In genomic region chr11:35143509-35144102, GRCh38 we compare ENCODE assay signal across 10 cellular contexts. TPM values are rescaled to one million over a fixed set of nuclear protein-coding genes. Genes with fewer than 3 reads are reported as not detected.
A peak's percentile ranks its signal among the peaks of the same experiment; 100 is the strongest.
DNase-seq lines count a peak whose midpoint lies in the region; ATAC-seq, FAIRE-seq and TF ChIP-seq lines count a peak whose summit lies in the region.
"Had no signal": no experiment of that assay in that cellular context is flagged by ENCODE, and none has a peak within 500 bp of the region (broad histone marks: within the 10 kb centered on the region; RNA-seq: fewer than 3 reads in every experiment).

No MANE protein-coding gene starts in this region.

- DNase-seq in HepG2 (ENCODE audit: low spot score) (no peak), left lung (no peak), dermis blood vessel endothelial cell (no peak), iPS-NIHi7 (ENCODE audit: extremely low spot score) (no peak), H7 (no peak)
- no peak for DNase-seq in activated naive CD4-positive, alpha-beta T cell treated with anti-CD3 and anti-CD28 coated beads, Interleukin-2, amount 50 U/mL, for 72 hours (ENCODE audit: low spot score in 2 of 2)
- DNase-seq: NCI-H187 treated with DMSO at 0.1 percent for 48 hours had no signal

- H3K36me3 ChIP-seq in liver (ENCODE audit: control insufficient read depth in 4 of 4, insufficient read depth in 3 of 4, low read depth in 1 of 4, low read length in 3 of 4), result no peaks in the 10 kb centered on the region
- no peaks in the 10 kb centered on the region for H3K36me3 ChIP-seq in HepG2 (replicated peaks in 1 of 2; ENCODE audit: control insufficient read depth in 1 of 2, insufficient read depth in 2 of 2, low read length in 2 of 2)
- H3K36me3 ChIP-seq in left lung, result peaks cover 0 to 16% of the 10 kb centered on the region in 2 donors
- no peaks in the 10 kb centered on the region for H3K36me3 ChIP-seq in H7 (replicated peaks; ENCODE audit: control insufficient read depth, insufficient read depth, low read length)

- H2AFZ ChIP-seq in HepG2 (ENCODE audit: low read length), result no peak overlapping the region

- TF ChIP-seq EP300 in HepG2 (IDR thresholded peaks at IDR 0.05; ENCODE audit: low read depth in 2 of 2, low read length in 2 of 2), result no peak
- no peak for TF ChIP-seq EP300 in HepG2 (CRISPR knock-in tag; IDR thresholded peaks at IDR 0.05; ENCODE audit: borderline replicate concordance)

- no peak for TF ChIP-seq RAD21 in liver (IDR thresholded peaks at IDR 0.05)
- no peak for TF ChIP-seq RAD21 in HepG2 (CRISPR knock-in tag; IDR thresholded peaks at IDR 0.05)

- FAIRE-seq in HepG2 (lab: Jason Lieb, UNC), result no peak
- FAIRE-seq: TTC549 had no signal

- TF ChIP-seq CTCF in liver (IDR thresholded peaks at IDR 0.05; ENCODE audit: low read depth, low read length, missing input control), result no peak
- no peak for TF ChIP-seq CTCF in HepG2 (CRISPR knock-in tag; IDR thresholded peaks at IDR 0.05)
- no peak for TF ChIP-seq CTCF in left lung (IDR thresholded peaks at IDR 0.05)

- H3K9me3 ChIP-seq in liver (ENCODE audit: control insufficient read depth in 4 of 4, low read length in 3 of 4) (no peaks in the 10 kb centered on the region), HepG2 (ENCODE audit: low read length) (no peaks in the 10 kb centered on the region), left lung (no peaks in the 10 kb centered on the region)

- intact Hi-C loops in HepG2 (cut with micrococcal nuclease; ENCODE audit: unreplicated experiment), result no loop called here
- intact Hi-C loops in left lung (cut with DNase I), result no loop called here

- POLR2A ChIA-PET in HepG2 (lab: Yijun Ruan, JAX), result no interaction called here

- no peak for TF ChIP-seq POLR2A in HepG2 (IDR thresholded peaks at IDR 0.05; ENCODE audit: insufficient read depth in 1 of 2, low read depth in 2 of 2, low read length in 2 of 2)

- WGBS in liver, result 69% methylated on average over 5 of the region's 5 CpGs
- WGBS in HepG2 (ENCODE audit: low lambda C conversion rate), result 25% methylated on average over 4 of the region's 5 CpGs

- peak overlapping the region; percentile 98 to 100 for H3K27ac Mint-ChIP-seq in activated naive CD4-positive, alpha-beta T cell treated with anti-CD3 and anti-CD28 coated beads, Interleukin-2, amount 50 U/mL, for 72 hours

- H3K4me2 ChIP-seq in HepG2 (ENCODE audit: low read depth, low read length), result no peak overlapping the region

- in situ Hi-C loops in HepG2 (cut with HindIII; ENCODE audit: extremely low pct_ligation_motif_present, low pct_unique_long_range_greater_than_20kb), result no loop called here

- CTCF ChIA-PET in HepG2 (lab: Yijun Ruan, JAX; ENCODE audit: low intra/inter-chr PET ratio, low total read pairs), result no interaction called here

- no TSS peak for BruUV-seq in HepG2 (replicated peaks; lab: Mats Ljungman, UMichigan)

- no peaks in the 10 kb centered on the region for H3K79me2 ChIP-seq in HepG2 (ENCODE audit: insufficient read depth, low read length)

- no peak overlapping the region for H3K4me3 ChIP-seq in liver (ENCODE audit: low read depth in 1 of 3, low read length in 3 of 3)
- no peak overlapping the region for H3K4me3 ChIP-seq in HepG2 (replicated peaks in 1 of 3; ENCODE audit: insufficient read depth in 1 of 3, low read depth in 2 of 3, low read length in 3 of 3)
- H3K4me3 ChIP-seq in left lung, result peak overlapping the region in 1 of 2 donors; percentile 77
- H3K4me3 ChIP-seq in H7 (ENCODE audit: insufficient read depth, low read depth, low read length), result no peak overlapping the region

- H3K9ac ChIP-seq in liver (ENCODE audit: low read depth in 1 of 2, low read length in 2 of 2) (peak overlapping the region in 1 of 2 donors; percentile 37), HepG2 (ENCODE audit: insufficient read depth, low read depth, low read length) (no peak overlapping the region)

- ATAC-seq in HepG2 (no peak), left lung (no peak), HG03565 (IDR thresholded peaks at IDR 0.05; ENCODE audit: unreplicated experiment) (no peak)
- no peak for ATAC-seq in activated naive CD4-positive, alpha-beta T cell treated with anti-CD3 and anti-CD28 coated beads, Interleukin-2, amount 50 U/mL, for 72 hours

- H3K27me3 ChIP-seq in liver (ENCODE audit: control insufficient read depth in 4 of 4, insufficient read depth in 4 of 4, low read length in 3 of 4) (peaks cover 0 to under 1% (median 0%) of the 10 kb centered on the region in 4 donors), HepG2 (ENCODE audit: control insufficient read depth in 1 of 2, insufficient read depth in 2 of 2, low read length in 2 of 2) (peaks cover 4 to 23% of the 10 kb centered on the region in 2 experiments; a peak in 3 of 5 replicates), left lung (no peaks in the 10 kb centered on the region), H7 (ENCODE audit: control insufficient read depth, insufficient read depth, low read length) (peaks cover 18% of the 10 kb centered on the region)

- peaks cover 46 to 62% of the 10 kb centered on the region in 2 donors for H3K36me3 Mint-ChIP-seq in activated naive CD4-positive, alpha-beta T cell treated with anti-CD3 and anti-CD28 coated beads, Interleukin-2, amount 50 U/mL, for 72 hours

- H3K27ac ChIP-seq in liver (ENCODE audit: low read depth in 1 of 2, low read length in 2 of 2) (peak overlapping the region; percentile 25 to 37), HepG2 (ENCODE audit: extremely low read length, insufficient read depth, low read length) (no peak overlapping the region), left lung (peak overlapping the region; percentile 62 to 96)

- H3K4me1 ChIP-seq in liver (ENCODE audit: control insufficient read depth in 4 of 4, insufficient read depth in 4 of 4, low read length in 3 of 4) (peaks cover 0 to 11% (median 5%) of the 10 kb centered on the region in 4 donors), HepG2 (ENCODE audit: insufficient read depth, low read length) (no peaks in the 10 kb centered on the region), left lung (peaks cover 28 to 82% of the 10 kb centered on the region in 2 donors)

- peaks cover 0 to 6% of the 10 kb centered on the region in 2 donors for H3K9me3 Mint-ChIP-seq in activated naive CD4-positive, alpha-beta T cell treated with anti-CD3 and anti-CD28 coated beads, Interleukin-2, amount 50 U/mL, for 72 hours

- no peaks in the 10 kb centered on the region for H4K20me1 ChIP-seq in HepG2 (ENCODE audit: insufficient read depth, low read length)

TF ChIP-seq in liver, 16 proteins besides CTCF, POLR2A, EP300 and RAD21 (continues in another document):
- TF ChIP-seq SP1 (IDR thresholded peaks at IDR 0.05), result no peak
- TF ChIP-seq FOXA2 (IDR thresholded peaks at IDR 0.05), result no peak
- TF ChIP-seq, protein P1, sequence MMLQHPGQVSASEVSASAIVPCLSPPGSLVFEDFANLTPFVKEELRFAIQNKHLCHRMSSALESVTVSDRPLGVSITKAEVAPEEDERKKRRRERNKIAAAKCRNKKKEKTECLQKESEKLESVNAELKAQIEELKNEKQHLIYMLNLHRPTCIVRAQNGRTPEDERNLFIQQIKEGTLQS (IDR thresholded peaks at IDR 0.05), result no peak

TF ChIP-seq in HepG2, 621 proteins besides CTCF, POLR2A, EP300 and RAD21 (continues in another document):
- no peak for TF ChIP-seq NCOA2 (CRISPR knock-in tag; IDR thresholded peaks at IDR 0.05)
- TF ChIP-seq SNRNP70 (IDR thresholded peaks at IDR 0.05; ENCODE audit: low read depth, low read length), result no peak
- TF ChIP-seq ARID2 (CRISPR knock-in tag; IDR thresholded peaks at IDR 0.05; ENCODE audit: borderline replicate concordance), result no peak
- TF ChIP-seq SMAD1 (CRISPR knock-in tag; IDR thresholded peaks at IDR 0.05; ENCODE audit: borderline replicate concordance, low read depth), result no peak
- no peak for TF ChIP-seq ISX (CRISPR knock-in tag; conservative IDR thresholded peaks at IDR 0.05)

RNA-seq across cellular contexts. Expression of gene CD44, which starts 4.6 kb away (rescaled TPM):
- total RNA-seq in liver (10 to 100 TPM; 16.7 to 26.9 TPM), HepG2 (2016; rRNA removed; fragmentation: Illumina TruSeq; extraction: Trizol) (0.02 TPM in 1 of 2 replicates, not detected in the other), left lung (100 to 1,000 TPM; 479 to 693 TPM), dermis blood vessel endothelial cell (2.6 and 3.4 TPM in 2 replicates)
- polyA plus RNA-seq in liver (10 to 100 TPM in 1 of 2 donors, 1 to 10 TPM in 1; 4.1 to 12.6 TPM), HepG2 (2011; rRNA removed) (0.11 and 0.29 TPM in 2 replicates)
- total RNA-seq in HepG2 (2016; cell fraction: cytosol; rRNA removed; fragmentation: Illumina TruSeq; extraction: Trizol; ENCODE audit: low read depth), result not detected in 2 replicates
- not detected in 2 replicates for total RNA-seq in HepG2 (2016; cell fraction: insoluble cytoplasmic fraction; rRNA removed; fragmentation: Illumina TruSeq; extraction: Trizol)
- total RNA-seq in HepG2 (2016; cell fraction: membrane; rRNA removed; fragmentation: Illumina TruSeq; extraction: Trizol), result not detected in 2 replicates
- not detected in 2 replicates for total RNA-seq in HepG2 (2016; cell fraction: nucleus; rRNA removed; fragmentation: Illumina TruSeq; extraction: Trizol)
- polyA plus RNA-seq in HepG2 (2011; cell fraction: cytosol; rRNA removed), result 0.16 and 0.21 TPM in 2 replicates
- polyA plus RNA-seq in HepG2 (2011; cell fraction: nucleus; rRNA removed), result not detected in 2 replicates
- polyA plus RNA-seq in HepG2 (2012), result not detected in 2 replicates
- not detected in 2 replicates for polyA plus RNA-seq in HepG2 (2016; cell fraction: cytosol; fragmentation: Illumina TruSeq; extraction: Trizol; ENCODE audit: low read depth)
- polyA plus RNA-seq in HepG2 (2016; cell fraction: insoluble cytoplasmic fraction; fragmentation: Illumina TruSeq; extraction: Trizol; ENCODE audit: low read depth), result not detected in 2 replicates
- not detected in 2 replicates for polyA plus RNA-seq in HepG2 (2016; cell fraction: membrane; fragmentation: Illumina TruSeq; extraction: Trizol; ENCODE audit: low read depth)
- polyA plus RNA-seq in HepG2 (2016; cell fraction: nucleus; fragmentation: Illumina TruSeq; extraction: Trizol; ENCODE audit: insufficient read depth, low read depth), result not detected in 2 replicates
- polyA minus RNA-seq in HepG2 (2011; rRNA and poly(A)+ RNA removed; ENCODE audit: low replicate concordance), result 343 TPM in 1 of 2 replicates, not detected in the other
- polyA minus RNA-seq in HepG2 (2011; cell fraction: cytosol; rRNA and poly(A)+ RNA removed), result 0.97 TPM in 1 of 2 replicates, not detected in the other
- 0.39 and 0.62 TPM in 2 replicates for polyA minus RNA-seq in HepG2 (2011; cell fraction: nucleus; rRNA and poly(A)+ RNA removed)
- 100 to 1,000 TPM; 321 to 381 TPM for total RNA-seq in activated naive CD4-positive, alpha-beta T cell treated with anti-CD3 and anti-CD28 coated beads, Interleukin-2, amount 50 U/mL, for 72 hours
- 9.4 and 11.4 TPM in 2 replicates for total RNA-seq in H7 (2014; rRNA removed; shearing (Covaris generic))

Comparison
In these comparisons a context has a peak if more than half of its experiments do, and no peak if none do; other contexts are left out.
1. RNA of gene CD44, which starts 4.6 kb away (total RNA-seq): 479 to 693 TPM in left lung and 321 to 381 TPM in activated naive CD4-positive, alpha-beta T cell treated with anti-CD3 and anti-CD28 coated beads, Interleukin-2, amount 50 U/mL, for 72 hours; 16.7 to 26.9 TPM in liver, 9.4 to 11.4 TPM in H7, 2.6 to 3.4 TPM in dermis blood vessel endothelial cell and 0.02 TPM in HepG2; every median in the first group is over 10 times any median in the second.